Comparison of ENCODE assay signal across 8 cellular contexts in genomic region chrX:65821721-65822496, GRCh38.
DNase-seq lines count a peak whose midpoint lies in the region; ATAC-seq and TF ChIP-seq lines count a peak whose summit lies in the region.

No MANE protein-coding gene starts in this region.

- intact Hi-C loops in CD4-positive, alpha-beta memory T cell (cut with micrococcal nuclease), result no loop called here
- intact Hi-C loops in activated CD4-positive, alpha-beta T cell treated with anti-CD3 and anti-CD28 coated beads, Interleukin-2, amount 10 ng/mL, durations not matched to agents 24 days and 14 days (cut with micrococcal nuclease), result no loop called here

- H3K27ac ChIP-seq in CD4-positive, alpha-beta memory T cell (ENCODE audit: low read depth, low read length), result no peak overlapping the region

- POLR2A ChIA-PET in CD4-positive, alpha-beta memory T cell (lab: Charles Lee; ENCODE audit: partially characterized antibody), result no interaction called here

- H3K4me3 Mint-ChIP-seq in CD4-positive, alpha-beta memory T cell, result peak overlapping the region; percentile 76 to 87 (median 81)
- peak overlapping the region; percentile 80 for H3K4me3 Mint-ChIP-seq in activated CD4-positive, alpha-beta T cell treated with anti-CD3 and anti-CD28 coated beads, Interleukin-2, amount 10 ng/mL, durations not matched to agents 24 days and 14 days
- peak overlapping the region; percentile 83 for H3K4me3 Mint-ChIP-seq in endothelial cell (ENCODE audit: unreplicated experiment)

- peak overlapping the region in 1 of 2 donors; percentile 32 for H3K4me3 ChIP-seq in CD4-positive, alpha-beta memory T cell (ENCODE audit: low read length in 2 of 2)

- no peak for TF ChIP-seq CTCF in endothelial cell (IDR thresholded peaks at IDR 0.05; ENCODE audit: unreplicated experiment)

- no peaks in the 10 kb centered on the region for H3K9me3 ChIP-seq in CD4-positive, alpha-beta memory T cell (ENCODE audit: control insufficient read depth in 1 of 2, low read length in 2 of 2)

- no peaks in the 10 kb centered on the region for H3K36me3 ChIP-seq in CD4-positive, alpha-beta memory T cell (ENCODE audit: insufficient read depth, low read length)

- peaks cover 5 to 16% (median 10%) of the 10 kb centered on the region in 4 donors for H3K4me1 Mint-ChIP-seq in CD4-positive, alpha-beta memory T cell
- peaks cover 6% of the 10 kb centered on the region for H3K4me1 Mint-ChIP-seq in activated CD4-positive, alpha-beta T cell treated with anti-CD3 and anti-CD28 coated beads, Interleukin-2, amount 10 ng/mL, durations not matched to agents 24 days and 14 days
- H3K4me1 Mint-ChIP-seq in endothelial cell (ENCODE audit: unreplicated experiment), result no peaks in the 10 kb centered on the region

- H3K36me3 Mint-ChIP-seq in CD4-positive, alpha-beta memory T cell, result no peaks in the 10 kb centered on the region
- no peaks in the 10 kb centered on the region for H3K36me3 Mint-ChIP-seq in activated CD4-positive, alpha-beta T cell treated with anti-CD3 and anti-CD28 coated beads, Interleukin-2, amount 10 ng/mL, durations not matched to agents 24 days and 14 days (ENCODE audit: low read depth)
- H3K36me3 Mint-ChIP-seq in endothelial cell (ENCODE audit: low read depth, unreplicated experiment), result no peaks in the 10 kb centered on the region

- H3K27me3 Mint-ChIP-seq in CD4-positive, alpha-beta memory T cell, result no peaks in the 10 kb centered on the region
- H3K27me3 Mint-ChIP-seq in activated CD4-positive, alpha-beta T cell treated with anti-CD3 and anti-CD28 coated beads, Interleukin-2, amount 10 ng/mL, durations not matched to agents 24 days and 14 days, result peaks cover 13% of the 10 kb centered on the region
- no peaks in the 10 kb centered on the region for H3K27me3 Mint-ChIP-seq in endothelial cell (ENCODE audit: unreplicated experiment)

- ATAC-seq in HG02973 (IDR thresholded peaks at IDR 0.05; ENCODE audit: unreplicated experiment), result peak; percentile 74

- DNase-seq in CD4-positive, alpha-beta memory T cell, result peak; percentile 17 to 49 (median 28)
- DNase-seq in activated CD4-positive, alpha-beta T cell treated with anti-CD3 and anti-CD28 coated beads, Interleukin-2, amount 10 ng/mL, durations not matched to agents 24 days and 14 days, result peak; percentile 70
- DNase-seq in endothelial cell (ENCODE audit: low spot score) (peak; percentile 3), NCI-H774 (lab: John Stamatoyannopoulos, UW) (no peak), AG08395 (ENCODE audit: low spot score) (no peak), NCI-H524 (lab: John Stamatoyannopoulos, UW) (no peak)
- peak; percentile 26 for DNase-seq in stimulated activated CD4-positive, alpha-beta T cell treated with anti-CD3 and anti-CD28 coated beads, Interleukin-1b, Interleukin-23, amount 100 ng/mL, for 48 hours

- H3K4me1 ChIP-seq in CD4-positive, alpha-beta memory T cell (ENCODE audit: insufficient read depth, low read length), result no peaks in the 10 kb centered on the region

- H3K27me3 ChIP-seq in CD4-positive, alpha-beta memory T cell (ENCODE audit: insufficient read depth, low read length), result no peaks in the 10 kb centered on the region

- CTCF ChIA-PET in CD4-positive, alpha-beta memory T cell (lab: Charles Lee; ENCODE audit: partially characterized antibody), result interaction anchor here (1.0 to 1.2 kb wide), 2 partner anchors 121 to 196 kb away, joined by 3 read pairs; no protein-coding TSS in a partner anchor

- peaks cover 0 to 2% (median 0%) of the 10 kb centered on the region in 8 donors for H3K9me3 Mint-ChIP-seq in CD4-positive, alpha-beta memory T cell
- H3K9me3 Mint-ChIP-seq in activated CD4-positive, alpha-beta T cell treated with anti-CD3 and anti-CD28 coated beads, Interleukin-2, amount 10 ng/mL, durations not matched to agents 24 days and 14 days, result no peaks in the 10 kb centered on the region
- H3K9me3 Mint-ChIP-seq in endothelial cell (ENCODE audit: unreplicated experiment), result no peaks in the 10 kb centered on the region

- H3K27ac Mint-ChIP-seq in CD4-positive, alpha-beta memory T cell, result peak overlapping the region in 5 of 7 donors; percentile 36 to 72 (median 62)
- H3K27ac Mint-ChIP-seq in activated CD4-positive, alpha-beta T cell treated with anti-CD3 and anti-CD28 coated beads, Interleukin-2, amount 10 ng/mL, durations not matched to agents 24 days and 14 days, result no peak overlapping the region
- no peak overlapping the region for H3K27ac Mint-ChIP-seq in endothelial cell (ENCODE audit: unreplicated experiment)

Comparison
In these comparisons a context has a peak if more than half of its experiments do, and no peak if none do; other contexts are left out.
1. DNase-seq: peak in CD4-positive, alpha-beta memory T cell (5 of 5), activated CD4-positive, alpha-beta T cell treated with anti-CD3 and anti-CD28 coated beads, Interleukin-2, amount 10 ng/mL, durations not matched to agents 24 days and 14 days (single experiment), endothelial cell (single experiment) and stimulated activated CD4-positive, alpha-beta T cell treated with anti-CD3 and anti-CD28 coated beads, Interleukin-1b, Interleukin-23, amount 100 ng/mL, for 48 hours (single experiment); none in NCI-H774 (single experiment), AG08395 (single experiment) and NCI-H524 (0 of 2).
2. H3K27ac Mint-ChIP-seq: peak in CD4-positive, alpha-beta memory T cell (5 of 7); none in activated CD4-positive, alpha-beta T cell treated with anti-CD3 and anti-CD28 coated beads, Interleukin-2, amount 10 ng/mL, durations not matched to agents 24 days and 14 days (single experiment) and endothelial cell (single experiment).
3. Peak in every context shown above with its lines, with median percentiles within 50 percentile points of each other: H3K4me3 Mint-ChIP-seq.